11 cellular contexts compared by ENCODE assay signal in genomic region chr16:15809297-15809696, GRCh38. TPM values are rescaled to one million over a fixed set of nuclear protein-coding genes. Genes with fewer than 3 reads are reported as not detected.
DNase-seq lines count a peak whose midpoint lies in the region; ATAC-seq, FAIRE-seq and TF ChIP-seq lines count a peak whose summit lies in the region.
"Not testable (repeated sequence)": the region's sequence is repeated elsewhere in the genome, so short reads cannot be mapped to it uniquely, and the experiment has no call there.
"Had no signal": no experiment of that assay in that cellular context is flagged by ENCODE, and none has a peak within 500 bp of the region (broad histone marks: within the 10 kb centered on the region; RNA-seq: fewer than 3 reads in every experiment).

No MANE protein-coding gene starts in this region.

- not testable (repeated sequence) for H3K36me3 Mint-ChIP-seq in nephron progenitor cell (ENCODE audit: low read depth)

- POLR2A ChIA-PET in HepG2 (lab: Yijun Ruan, JAX): not testable (repeated sequence)

- TF ChIP-seq CTCF in ascending aorta (IDR thresholded peaks at IDR 0.05); coronary artery (IDR thresholded peaks at IDR 0.05); HepG2 (CRISPR knock-in tag; IDR thresholded peaks at IDR 0.05); nephron progenitor cell (IDR thresholded peaks at IDR 0.05); sigmoid colon (IDR thresholded peaks at IDR 0.05); testis (IDR thresholded peaks at IDR 0.05); uterus (IDR thresholded peaks at IDR 0.05): not testable (repeated sequence)

- not testable (repeated sequence) for ATAC-seq in HepG2

- DNase-seq in ascending aorta (ENCODE audit: low spot score in 2 of 2); coronary artery (ENCODE audit: low spot score); HepG2 (ENCODE audit: low spot score); nephron progenitor cell; testis; uterus: not testable (repeated sequence)
- peak; percentile 52 for DNase-seq in sigmoid colon

- TF ChIP-seq POLR2A in HepG2 (IDR thresholded peaks at IDR 0.05; ENCODE audit: insufficient read depth in 1 of 2, low read depth in 2 of 2, low read length in 2 of 2); sigmoid colon (IDR thresholded peaks at IDR 0.05); testis (IDR thresholded peaks at IDR 0.05); uterus (IDR thresholded peaks at IDR 0.05): not testable (repeated sequence)

- not testable (repeated sequence) for BruUV-seq in HepG2 (replicated peaks; lab: Mats Ljungman, UMichigan)

- FAIRE-seq in HepG2 (lab: Jason Lieb, UNC): not testable (repeated sequence)

- not testable (repeated sequence) for H2AFZ ChIP-seq in HepG2 (ENCODE audit: low read length)

- not testable (repeated sequence) for H3K36me3 ChIP-seq in BLaER1 treated with 17β-estradiol and CSF1 and Interleukin-3, amounts not matched to agents 10 nM and 100 nM; HepG2 (replicated peaks in 1 of 2; ENCODE audit: control insufficient read depth in 1 of 2, insufficient read depth in 2 of 2, low read length in 2 of 2); testis (ENCODE audit: low read depth, missing control alignments); uterus
- H3K36me3 ChIP-seq in ascending aorta (peaks cover 22 to 32% of the 10 kb centered on the region in 2 donors), sigmoid colon (peaks cover 0 to 86% (median 14%) of the 10 kb centered on the region in 4 donors)

- TF ChIP-seq EP300 in HepG2 (IDR thresholded peaks at IDR 0.05; ENCODE audit: low read depth in 2 of 2, low read length in 2 of 2); HepG2 (CRISPR knock-in tag; IDR thresholded peaks at IDR 0.05; ENCODE audit: borderline replicate concordance); sigmoid colon (IDR thresholded peaks at IDR 0.05): not testable (repeated sequence)

- TF ChIP-seq RAD21 in HepG2 (CRISPR knock-in tag; IDR thresholded peaks at IDR 0.05): not testable (repeated sequence)

- H3K4me2 ChIP-seq in BLaER1 treated with 17β-estradiol and CSF1 and Interleukin-3, amounts not matched to agents 10 nM and 100 nM: peak overlapping the region; percentile 41 to 98 (median 80); a peak in 15 of 22 replicates
- not testable (repeated sequence) for H3K4me2 ChIP-seq in HepG2 (ENCODE audit: low read depth, low read length)

- not testable (repeated sequence) for H3K27ac ChIP-seq in BLaER1 treated with 17β-estradiol and CSF1 and Interleukin-3, amounts not matched to agents 10 nM and 100 nM; HepG2 (ENCODE audit: extremely low read length, insufficient read depth, low read length)
- peak overlapping the region; percentile 85 to 92 for H3K27ac ChIP-seq in ascending aorta
- peak overlapping the region; percentile 82 to 96 for H3K27ac ChIP-seq in coronary artery
- H3K27ac ChIP-seq in sigmoid colon: peak overlapping the region; percentile 79 to 98 (median 90)
- H3K27ac ChIP-seq in testis: peak overlapping the region; percentile 55 to 84
- peak overlapping the region; percentile 79 to 86 for H3K27ac ChIP-seq in uterus

- H3K4me3 ChIP-seq in BLaER1 treated with 17β-estradiol and CSF1 and Interleukin-3, amounts not matched to agents 10 nM and 100 nM; ascending aorta; HepG2 (replicated peaks in 1 of 3; ENCODE audit: insufficient read depth in 1 of 3, low read depth in 2 of 3, low read length in 3 of 3); testis; uterus: not testable (repeated sequence)
- peak overlapping the region; percentile 25 for H3K4me3 ChIP-seq in coronary artery
- peak overlapping the region in 3 of 4 donors; percentile 3 to 18 (median 5) for H3K4me3 ChIP-seq in sigmoid colon

- WGBS in HepG2 (ENCODE audit: low lambda C conversion rate): 22% methylated on average over 7 of the region's 7 CpGs
- 72 to 83% methylated on average over 7 of the region's 7 CpGs for WGBS in sigmoid colon, 2 donors
- WGBS in testis, 2 donors: 75 to 77% methylated on average over 7 of the region's 7 CpGs

- H3K79me2 ChIP-seq in HepG2 (ENCODE audit: insufficient read depth, low read length): not testable (repeated sequence)

- peaks cover 0 to 14% (median 4%) of the 10 kb centered on the region in 11 experiments; a peak in 12 of 22 replicates for H3K9me3 ChIP-seq in BLaER1 treated with 17β-estradiol and CSF1 and Interleukin-3, amounts not matched to agents 10 nM and 100 nM (replicated peaks in 1 of 11)
- H3K9me3 ChIP-seq in ascending aorta; HepG2 (ENCODE audit: low read length); sigmoid colon; testis; uterus: not testable (repeated sequence)

- H3K9ac ChIP-seq in BLaER1 treated with 17β-estradiol and CSF1 and Interleukin-3, amounts not matched to agents 10 nM and 100 nM; HepG2 (ENCODE audit: insufficient read depth, low read depth, low read length): not testable (repeated sequence)

- peaks cover 40 to 88% (median 74%) of the 10 kb centered on the region in 10 experiments for H3K4me1 ChIP-seq in BLaER1 treated with 17β-estradiol and CSF1 and Interleukin-3, amounts not matched to agents 10 nM and 100 nM
- H3K4me1 ChIP-seq in ascending aorta (peaks cover 45 to 80% of the 10 kb centered on the region in 2 donors), sigmoid colon (peaks cover 0 to 99% (median 93%) of the 10 kb centered on the region in 4 donors), testis (peaks cover 60% of the 10 kb centered on the region), uterus (peaks cover 16 to 37% of the 10 kb centered on the region in 2 donors)
- H3K4me1 ChIP-seq in HepG2 (ENCODE audit: insufficient read depth, low read length): not testable (repeated sequence)

- not testable (repeated sequence) for H4K20me1 ChIP-seq in BLaER1 treated with 17β-estradiol and CSF1 and Interleukin-3, amounts not matched to agents 10 nM and 100 nM; HepG2 (ENCODE audit: insufficient read depth, low read length)

- CTCF ChIA-PET in HepG2 (lab: Yijun Ruan, JAX; ENCODE audit: low intra/inter-chr PET ratio, low total read pairs): not testable (repeated sequence)

- in situ Hi-C loops in HepG2 (cut with HindIII; ENCODE audit: extremely low pct_ligation_motif_present, low pct_unique_long_range_greater_than_20kb): not testable (repeated sequence)

- intact Hi-C loops in ascending aorta (cut with DNase I); HepG2 (cut with micrococcal nuclease; ENCODE audit: unreplicated experiment); sigmoid colon (cut with DNase I); testis (cut with DNase I; ENCODE audit: low total_unique reads); uterus (cut with DNase I; ENCODE audit: low total_unique reads): not testable (repeated sequence)

- peaks cover 0 to 34% (median 0%) of the 10 kb centered on the region in 11 experiments; a peak in 5 of 22 replicates for H3K27me3 ChIP-seq in BLaER1 treated with 17β-estradiol and CSF1 and Interleukin-3, amounts not matched to agents 10 nM and 100 nM
- H3K27me3 ChIP-seq in ascending aorta, sigmoid colon, testis, uterus: not testable (repeated sequence)
- peaks cover 5 to 65% of the 10 kb centered on the region in 2 experiments; a peak in 4 of 5 replicates for H3K27me3 ChIP-seq in HepG2 (ENCODE audit: control insufficient read depth in 1 of 2, insufficient read depth in 2 of 2, low read length in 2 of 2)

- peaks cover 34% of the 10 kb centered on the region for H3K4me1 Mint-ChIP-seq in nephron progenitor cell

- not testable (repeated sequence) for H3K9me3 Mint-ChIP-seq in nephron progenitor cell

- H3K27me3 Mint-ChIP-seq in nephron progenitor cell (ENCODE audit: low read depth, poor library complexity): not testable (repeated sequence)

- H3K4me3 Mint-ChIP-seq in nephron progenitor cell: not testable (repeated sequence)

- peak overlapping the region; percentile 57 for H3K27ac Mint-ChIP-seq in nephron progenitor cell

RNA-seq across cellular contexts. Expression of gene MYH11, which starts 47.5 kb away (rescaled TPM):
- total RNA-seq in ascending aorta (694 TPM), HepG2 (2016; rRNA removed; fragmentation: Illumina TruSeq; extraction: Trizol) (not detected in 2 replicates), sigmoid colon (over 10,000 TPM in 1 of 4 donors, 1,000 to 10,000 TPM in 3; 4,282 to 11,818 (median 7,071) TPM), testis (100 to 1,000 TPM; 263 to 271 TPM), uterus (1,000 to 10,000 TPM in 2 of 4 donors, 100 to 1,000 TPM in 2; 447 to 1,893 (median 822) TPM)
- total RNA-seq in HepG2 (2016; cell fraction: cytosol; rRNA removed; fragmentation: Illumina TruSeq; extraction: Trizol; ENCODE audit: low read depth): not detected in 2 replicates
- not detected in 2 replicates for total RNA-seq in HepG2 (2016; cell fraction: insoluble cytoplasmic fraction; rRNA removed; fragmentation: Illumina TruSeq; extraction: Trizol)
- not detected in 2 replicates for total RNA-seq in HepG2 (2016; cell fraction: membrane; rRNA removed; fragmentation: Illumina TruSeq; extraction: Trizol)
- total RNA-seq in HepG2 (2016; cell fraction: nucleus; rRNA removed; fragmentation: Illumina TruSeq; extraction: Trizol): not detected in 2 replicates
- polyA plus RNA-seq in HepG2 (2011; rRNA removed) (not detected in 2 replicates), sigmoid colon (100 to 1,000 TPM in 1 of 3 donors, 10 to 100 TPM in 1, 1 to 10 TPM in 1; 5.1 to 262 (median 31.8) TPM), testis (ENCODE audit: insufficient read depth, low read depth, low replicate concordance) (276 TPM)
- not detected in 2 replicates for polyA plus RNA-seq in HepG2 (2011; cell fraction: cytosol; rRNA removed)
- polyA plus RNA-seq in HepG2 (2011; cell fraction: nucleus; rRNA removed): not detected in 2 replicates
- polyA plus RNA-seq in HepG2 (2012): 0.25 and 0.60 TPM in 2 replicates
- not detected in 2 replicates for polyA plus RNA-seq in HepG2 (2016; cell fraction: cytosol; fragmentation: Illumina TruSeq; extraction: Trizol; ENCODE audit: low read depth)
- not detected in 2 replicates for polyA plus RNA-seq in HepG2 (2016; cell fraction: insoluble cytoplasmic fraction; fragmentation: Illumina TruSeq; extraction: Trizol; ENCODE audit: low read depth)
- not detected in 2 replicates for polyA plus RNA-seq in HepG2 (2016; cell fraction: membrane; fragmentation: Illumina TruSeq; extraction: Trizol; ENCODE audit: low read depth)
- not detected in 2 replicates for polyA plus RNA-seq in HepG2 (2016; cell fraction: nucleus; fragmentation: Illumina TruSeq; extraction: Trizol; ENCODE audit: insufficient read depth, low read depth)
- polyA minus RNA-seq in HepG2 (2011; rRNA and poly(A)+ RNA removed; ENCODE audit: low replicate concordance): 0.14 TPM in 1 of 2 replicates, not detected in the other
- not detected in 2 replicates for polyA minus RNA-seq in HepG2 (2011; cell fraction: cytosol; rRNA and poly(A)+ RNA removed)
- not detected in 2 replicates for polyA minus RNA-seq in HepG2 (2011; cell fraction: nucleus; rRNA and poly(A)+ RNA removed)
- total RNA-seq: A673; CD4-positive, CD25-positive, alpha-beta regulatory T cell; CD8-positive, alpha-beta memory T cell had no signal

Comparison
In these comparisons a context has a peak if more than half of its experiments do, and no peak if none do; other contexts are left out.
1. RNA of gene MYH11, which starts 47.5 kb away (total RNA-seq): 4,282 to 11,818 TPM in sigmoid colon, 447 to 1,893 TPM in uterus, 694 TPM in ascending aorta (single experiment) and 263 to 271 TPM in testis; not detected in HepG2; every median in the first group is over 100 times any median in the second.